17 cellular contexts compared by ENCODE assay signal in genomic region chr12:45292486-45293195, GRCh38.
DNase-seq lines count a peak whose midpoint lies in the region; ATAC-seq and TF ChIP-seq lines count a peak whose summit lies in the region.
"Had no signal": no experiment of that assay in that cellular context is flagged by ENCODE, and none has a peak within 500 bp of the region (broad histone marks: within the 10 kb centered on the region; RNA-seq: fewer than 3 reads in every experiment).

No MANE protein-coding gene starts in this region.

- H3K27ac ChIP-seq in lower lobe of right lung (peak overlapping the region; percentile 46), thoracic aorta (peak overlapping the region; percentile 68 to 78)
- H3K27ac ChIP-seq: BLaER1 treated with 17β-estradiol and CSF1 and Interleukin-3, amounts not matched to agents 10 nM and 100 nM; pancreas had no signal

- POLR2A ChIA-PET in GM10248 (lab: Yijun Ruan, JAX), result no interaction called here

- DNase-seq in NCI-H146 (lab: John Stamatoyannopoulos, UW) (peak; percentile 65), choroid plexus epithelial cell (ENCODE audit: low read depth) (peak; percentile 75), lower lobe of right lung (no peak), thoracic aorta (ENCODE audit: low spot score) (no peak), putamen (ENCODE audit: low spot score) (no peak), GM10248 (ENCODE audit: extremely low spot score) (no peak)
- DNase-seq: activated CD4-positive, alpha-beta T cell treated with anti-CD3 and anti-CD28 coated beads for 1 hour; activated T-cell treated with anti-CD3 and anti-CD28 coated beads, Interleukin-2, amount 50 U/mL, for 1 hour; effector CD8-positive, alpha-beta T cell; head of caudate nucleus; NCI-H345; pancreas; stimulated activated CD4-positive, alpha-beta T cell treated with anti-CD3 and anti-CD28 coated beads, Interleukin-2, amount 100 ng/mL, for 48 hours had no signal

- H3K9me3 ChIP-seq in lower lobe of right lung, result no peaks in the 10 kb centered on the region
- no peaks in the 10 kb centered on the region for H3K9me3 ChIP-seq in thoracic aorta
- H3K9me3 ChIP-seq: BLaER1 treated with 17β-estradiol and CSF1 and Interleukin-3, amounts not matched to agents 10 nM and 100 nM; pancreas had no signal

- CTCF ChIA-PET in GM10248 (lab: Yijun Ruan, JAX), result interaction anchor here (1.3 kb wide), 1 partner anchor 16 kb away, joined by 3 read pairs; no protein-coding TSS in a partner anchor

- no peaks in the 10 kb centered on the region for H3K27me3 ChIP-seq in lower lobe of right lung (ENCODE audit: low read depth)
- no peaks in the 10 kb centered on the region for H3K27me3 ChIP-seq in thoracic aorta (replicated peaks; ENCODE audit: insufficient read depth)
- H3K27me3 ChIP-seq: BLaER1 treated with 17β-estradiol and CSF1 and Interleukin-3, amounts not matched to agents 10 nM and 100 nM; pancreas had no signal

- H3K36me3 ChIP-seq in lower lobe of right lung (no peaks in the 10 kb centered on the region), thoracic aorta (no peaks in the 10 kb centered on the region)
- H3K36me3 ChIP-seq: pancreas had no signal

- H3K4me1 ChIP-seq in lower lobe of right lung (no peaks in the 10 kb centered on the region), thoracic aorta (ENCODE audit: control insufficient read depth in 1 of 2, low read depth in 2 of 2) (peaks cover 33 to 75% of the 10 kb centered on the region in 2 donors)

- ATAC-seq in lower lobe of right lung (no peak), thoracic aorta (ENCODE audit: insufficient number of reproducible peaks, low FRiP score, low read depth) (peak; percentile 48), GM19351 (IDR thresholded peaks at IDR 0.05; ENCODE audit: unreplicated experiment) (no peak), GM21786 (IDR thresholded peaks at IDR 0.05; ENCODE audit: unreplicated experiment) (no peak)
- ATAC-seq: pancreas; stimulated activated effector memory CD8-positive, alpha-beta T cell treated with anti-CD3 and anti-CD28 coated beads, Interleukin-12 subunit alpha, Interleukin-12 subunit beta, amount 100 ng/mL, for 72 hours had no signal

- no peak overlapping the region for H3K4me3 ChIP-seq in choroid plexus epithelial cell (ENCODE audit: low read depth, low read length)
- H3K4me3 ChIP-seq in lower lobe of right lung, result no peak overlapping the region
- peak overlapping the region; percentile 59 for H3K4me3 ChIP-seq in thoracic aorta
- H3K4me3 ChIP-seq: BLaER1 treated with 17β-estradiol and CSF1 and Interleukin-3, amounts not matched to agents 10 nM and 100 nM; pancreas had no signal

- intact Hi-C loops in lower lobe of right lung (cut with DNase I), result no loop called here

- TF ChIP-seq CTCF in choroid plexus epithelial cell (conservative IDR thresholded peaks at IDR 0.05; ENCODE audit: low read depth, low read length) (no peak), lower lobe of right lung (IDR thresholded peaks at IDR 0.05) (no peak), thoracic aorta (IDR thresholded peaks at IDR 0.05) (no peak), GM10248 (IDR thresholded peaks at IDR 0.05; ENCODE audit: control extremely low read depth, extremely low read depth, low read depth, missing control alignments) (no peak)

Comparison
In these comparisons a context has a peak if more than half of its experiments do, and no peak if none do; other contexts are left out.
1. DNase-seq: peak in NCI-H146 (single experiment) and choroid plexus epithelial cell (single experiment); none in lower lobe of right lung (single experiment), thoracic aorta (single experiment), putamen (single experiment) and GM10248 (single experiment).